In genomic region chr11:111819161-111820058, GRCh38 we compare ENCODE assay signal across 11 cellular contexts. TPM values are rescaled to one million over a fixed set of nuclear protein-coding genes. Genes with fewer than 3 reads are reported as not detected.
DNase-seq lines count a peak whose midpoint lies in the region; ATAC-seq and TF ChIP-seq lines count a peak whose summit lies in the region.
"Had no signal": no experiment of that assay in that cellular context is flagged by ENCODE, and none has a peak within 500 bp of the region (broad histone marks: within the 10 kb centered on the region; RNA-seq: fewer than 3 reads in every experiment).

No MANE protein-coding gene starts in this region.

- intact Hi-C loops in breast epithelium (cut with DNase I; ENCODE audit: low total_unique reads) = no loop called here
- intact Hi-C loops in MCF 10A (cut with micrococcal nuclease) = no loop called here
- intact Hi-C loops in right lobe of liver (cut with DNase I) = no loop called here
- intact Hi-C loops in vagina (cut with DNase I) = no loop called here
- intact Hi-C loops in ovary (cut with DNase I) = no loop called here
- intact Hi-C loops in prostate gland (cut with DNase I) = no loop called here

- H3K27ac Mint-ChIP-seq in MCF 10A (ENCODE audit: low read depth, unreplicated experiment) = no peak overlapping the region
- H3K27ac Mint-ChIP-seq: B cell; stimulated activated naive B cell treated with anti-CD40 and anti-IgM and Interleukin-4, amounts not matched to agents 10 μg/mL and 1 μg/mL and 100 μg/mL, for 72 hours had no signal

- no peaks in the 10 kb centered on the region for H3K9me3 Mint-ChIP-seq in MCF 10A (ENCODE audit: unreplicated experiment)
- H3K9me3 Mint-ChIP-seq: stimulated activated naive B cell treated with anti-CD40 and anti-IgM and Interleukin-4, amounts not matched to agents 10 μg/mL and 1 μg/mL and 100 μg/mL, for 72 hours had no signal

- H3K36me3 ChIP-seq in breast epithelium (no peaks in the 10 kb centered on the region), right lobe of liver (no peaks in the 10 kb centered on the region), vagina (no peaks in the 10 kb centered on the region), ovary (no peaks in the 10 kb centered on the region), prostate gland (no peaks in the 10 kb centered on the region)

- H3K9me3 ChIP-seq in breast epithelium (no peaks in the 10 kb centered on the region), right lobe of liver (no peaks in the 10 kb centered on the region), vagina (no peaks in the 10 kb centered on the region), ovary (no peaks in the 10 kb centered on the region), prostate gland (no peaks in the 10 kb centered on the region)

- H3K27ac ChIP-seq in breast epithelium (peak overlapping the region; percentile 72 to 77), cingulate gyrus (ENCODE audit: low read depth, low read length) (peak overlapping the region; percentile 35), right lobe of liver (peak overlapping the region; percentile 33 to 69 (median 33)), vagina (peak overlapping the region; percentile 72), ovary (no peak overlapping the region), prostate gland (peak overlapping the region in 1 of 2 donors; percentile 3)

- H3K4me3 Mint-ChIP-seq in MCF 10A (ENCODE audit: unreplicated experiment) = no peak overlapping the region
- H3K4me3 Mint-ChIP-seq: B cell; stimulated activated naive B cell treated with anti-CD40 and anti-IgM and Interleukin-4, amounts not matched to agents 10 μg/mL and 1 μg/mL and 100 μg/mL, for 72 hours had no signal

- POLR2A ChIA-PET in MCF 10A (lab: Yijun Ruan, JAX) = no interaction called here

- WGBS in right lobe of liver (ENCODE audit: insufficient coverage, low coverage, low lambda C conversion rate, missing lambda C conversion rate) = 39% methylated on average over 3 of the region's 3 CpGs
- WGBS in ovary, 3 donors = 75 to 79% (median 77%) methylated on average over 3 of the region's 3 CpGs
- WGBS in prostate gland = 60% methylated on average over 3 of the region's 3 CpGs

- no peaks in the 10 kb centered on the region for H3K27me3 ChIP-seq in breast epithelium
- no peaks in the 10 kb centered on the region for H3K27me3 ChIP-seq in right lobe of liver
- no peaks in the 10 kb centered on the region for H3K27me3 ChIP-seq in vagina
- no peaks in the 10 kb centered on the region for H3K27me3 ChIP-seq in ovary
- no peaks in the 10 kb centered on the region for H3K27me3 ChIP-seq in prostate gland (replicated peaks; ENCODE audit: insufficient read depth)

- DNase-seq in breast epithelium (ENCODE audit: low spot score in 2 of 2) (no peak), MCF 10A (ENCODE audit: unreplicated experiment) (no peak), right lobe of liver (no peak), vagina (ENCODE audit: extremely low spot score in 2 of 2) (no peak), ovary (no peak), prostate gland (ENCODE audit: low spot score) (no peak), NCI-H1105 treated with DMSO at 0.1 percent for 48 hours (lab: John Stamatoyannopoulos, UW) (no peak)
- DNase-seq: foreskin melanocyte; stimulated activated naive B cell treated with anti-CD40 and anti-IgM and Interleukin-4, amounts not matched to agents 10 μg/mL and 1 μg/mL and 100 μg/mL, for 72 hours had no signal

- no peak overlapping the region for H3K4me3 ChIP-seq in breast epithelium
- no peak overlapping the region for H3K4me3 ChIP-seq in right lobe of liver
- H3K4me3 ChIP-seq in vagina = no peak overlapping the region
- H3K4me3 ChIP-seq in ovary = no peak overlapping the region
- H3K4me3 ChIP-seq in prostate gland = no peak overlapping the region

- H3K36me3 Mint-ChIP-seq in MCF 10A (ENCODE audit: insufficient read depth, unreplicated experiment) = peaks cover 53% of the 10 kb centered on the region

- H3K27me3 Mint-ChIP-seq in MCF 10A (ENCODE audit: insufficient read depth, unreplicated experiment) = no peaks in the 10 kb centered on the region
- H3K27me3 Mint-ChIP-seq: B cell; stimulated activated naive B cell treated with anti-CD40 and anti-IgM and Interleukin-4, amounts not matched to agents 10 μg/mL and 1 μg/mL and 100 μg/mL, for 72 hours had no signal

- TF ChIP-seq CTCF in breast epithelium (IDR thresholded peaks at IDR 0.05) = no peak
- TF ChIP-seq CTCF in MCF 10A (IDR thresholded peaks at IDR 0.05; ENCODE audit: unreplicated experiment) = no peak
- TF ChIP-seq CTCF in right lobe of liver (IDR thresholded peaks at IDR 0.05) = no peak
- TF ChIP-seq CTCF in vagina (IDR thresholded peaks at IDR 0.05) = no peak
- no peak for TF ChIP-seq CTCF in ovary (IDR thresholded peaks at IDR 0.05)
- TF ChIP-seq CTCF in prostate gland (IDR thresholded peaks at IDR 0.05) = no peak

- no peaks in the 10 kb centered on the region for H3K4me1 Mint-ChIP-seq in MCF 10A (ENCODE audit: insufficient read depth, unreplicated experiment)
- H3K4me1 Mint-ChIP-seq: B cell; stimulated activated naive B cell treated with anti-CD40 and anti-IgM and Interleukin-4, amounts not matched to agents 10 μg/mL and 1 μg/mL and 100 μg/mL, for 72 hours had no signal

- CTCF ChIA-PET in MCF 10A (lab: Yijun Ruan, JAX) = interaction anchor here (0.6 to 1.0 kb wide), 2 partner anchors 23 to 348 kb away, joined by 3 to 6 read pairs; no protein-coding TSS in a partner anchor

- no peak for TF ChIP-seq EP300 in ovary (IDR thresholded peaks at IDR 0.05)

- no peak for TF ChIP-seq POLR2A in breast epithelium (IDR thresholded peaks at IDR 0.05)
- no peak for TF ChIP-seq POLR2A in right lobe of liver (IDR thresholded peaks at IDR 0.05)
- no peak for TF ChIP-seq POLR2A in vagina (IDR thresholded peaks at IDR 0.05)
- no peak for TF ChIP-seq POLR2A in ovary (IDR thresholded peaks at IDR 0.05)
- TF ChIP-seq POLR2A in prostate gland (IDR thresholded peaks at IDR 0.05) = no peak

- peak; percentile 4 to 57 (median 10) for ATAC-seq in right lobe of liver
- ATAC-seq: stimulated activated naive B cell treated with anti-CD40 and anti-IgM and Interleukin-4, amounts not matched to agents 10 μg/mL and 1 μg/mL and 100 μg/mL, for 72 hours had no signal

- H3K4me1 ChIP-seq in breast epithelium (peaks cover 0 to 7% of the 10 kb centered on the region in 2 donors), right lobe of liver (peaks cover 0 to 50% (median 16%) of the 10 kb centered on the region in 4 donors), vagina (peaks cover 19% of the 10 kb centered on the region), ovary (ENCODE audit: insufficient read depth) (no peaks in the 10 kb centered on the region), prostate gland (replicated peaks) (no peaks in the 10 kb centered on the region)

- BruUV-seq in MCF 10A (replicated peaks; lab: Mats Ljungman, UMichigan) = no TSS peak

RNA-seq across cellular contexts. Expression of gene ALG9, which starts 52.0 kb away (rescaled TPM):
- total RNA-seq in breast epithelium (10 to 100 TPM; 31.8 to 46.2 (median 43.9) TPM), MCF 10A (2022) (28.8 and 31.2 TPM in 2 replicates), right lobe of liver (10 to 100 TPM; 15.0 to 20.8 (median 18.2) TPM), vagina (31.7 TPM), ovary (10 to 100 TPM; 24.4 to 39.9 (median 29.3) TPM), prostate gland (10 to 100 TPM; 24.9 to 26.5 TPM)
- 10 to 100 TPM; 12.0 to 43.5 TPM for polyA plus RNA-seq in ovary

RNA-seq across cellular contexts. Expression of gene PPP2R1B, which starts 53.2 kb away (rescaled TPM):
- total RNA-seq in breast epithelium (10 to 100 TPM; 32.0 to 35.3 (median 34.7) TPM), MCF 10A (2022) (27.3 and 35.7 TPM in 2 replicates), right lobe of liver (100 to 1,000 TPM in 1 of 6 experiments, 10 to 100 TPM in 5; 44.5 to 150 (median 59.6) TPM), vagina (35.6 TPM), ovary (10 to 100 TPM; 17.3 to 36.4 (median 25.9) TPM), prostate gland (10 to 100 TPM; 15.4 to 41.4 TPM)
- polyA plus RNA-seq in ovary = 10 to 100 TPM in 1 of 2 donors, 1 to 10 TPM in 1; 9.8 to 20.4 TPM

RNA-seq across cellular contexts. Expression of gene FDXACB1, which starts 59.6 kb away (rescaled TPM):
- 1 to 10 TPM; 1.6 to 3.7 (median 3.3) TPM for total RNA-seq in breast epithelium
- 0.79 and 1.0 TPM in 2 replicates for total RNA-seq in MCF 10A (2022)
- total RNA-seq in right lobe of liver = 1 to 10 TPM in 4 of 6 experiments, under 1 TPM in 2; 0.90 to 1.3 (median 1.1) TPM
- not detected for total RNA-seq in vagina
- total RNA-seq in ovary = 1 to 10 TPM; 1.3 to 2.9 (median 1.8) TPM
- polyA plus RNA-seq in ovary = 1 to 10 TPM; 1.4 to 2.8 TPM
- 1 to 10 TPM; 2.7 to 7.6 TPM for total RNA-seq in prostate gland

RNA-seq across cellular contexts. Expression of gene CFAP68, which starts 59.9 kb away (rescaled TPM):
- total RNA-seq in breast epithelium (10 to 100 TPM; 29.6 to 35.1 (median 31.2) TPM), MCF 10A (2022) (33.6 and 38.3 TPM in 2 replicates), right lobe of liver (10 to 100 TPM; 10.6 to 22.9 (median 15.7) TPM), vagina (22.6 TPM), ovary (10 to 100 TPM; 11.6 to 40.9 (median 21.4) TPM), prostate gland (10 to 100 TPM; 42.2 to 46.2 TPM)
- polyA plus RNA-seq in ovary = 10 to 100 TPM; 28.6 to 70.1 TPM

Comparison
In these comparisons a context has a peak if more than half of its experiments do, and no peak if none do; other contexts are left out.
1. H3K27ac ChIP-seq: peak in breast epithelium (2 of 2), cingulate gyrus (single experiment), right lobe of liver (3 of 3) and vagina (single experiment); none in ovary (0 of 2).